In the genomic region with DNA sequence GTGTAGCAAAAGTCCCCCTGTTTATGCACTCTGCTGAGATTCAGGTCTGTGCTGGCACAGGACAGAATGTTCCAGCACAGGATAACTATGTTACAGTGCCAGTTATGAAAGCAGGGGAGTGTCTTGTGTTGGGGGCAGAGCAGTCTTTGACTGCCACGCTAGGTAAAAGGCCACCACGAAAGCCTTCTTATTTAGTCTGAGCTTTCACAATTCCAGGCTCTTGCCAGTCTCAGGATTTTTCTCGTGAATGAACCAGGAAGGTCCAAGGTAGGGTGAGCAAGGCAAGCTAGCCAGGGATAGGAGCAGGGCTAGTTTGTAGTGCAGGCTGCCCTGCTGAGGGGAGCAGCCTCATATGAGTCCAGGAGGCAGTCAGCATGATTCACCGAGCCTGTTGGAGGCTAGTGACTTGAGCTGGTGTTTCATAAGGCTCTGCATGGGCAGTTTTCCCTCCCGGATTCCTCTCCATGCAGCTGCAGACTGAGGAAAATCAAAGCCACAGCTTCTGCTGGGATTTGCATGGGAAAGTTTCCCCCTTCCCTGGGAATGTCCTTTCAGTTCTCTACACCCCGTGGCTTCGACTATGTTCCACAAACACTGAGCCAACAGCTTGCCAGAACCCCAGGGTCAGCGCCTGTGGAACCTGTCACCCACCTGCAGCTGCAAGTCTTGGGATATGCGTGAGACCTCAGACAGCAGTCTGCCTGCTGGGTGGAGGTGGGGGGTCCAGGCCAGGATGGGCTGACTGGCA, we compare ENCODE assay signal across 9 cellular contexts.
DNase-seq lines count a peak whose midpoint lies in the region; ATAC-seq and TF ChIP-seq lines count a peak whose summit lies in the region.
"Had no signal": no experiment of that assay in that cellular context is flagged by ENCODE, and none has a peak within 500 bp of the region (broad histone marks: within the 10 kb centered on the region; RNA-seq: fewer than 3 reads in every experiment).

No MANE protein-coding gene starts in this region.

- H3K4me1 ChIP-seq in upper lobe of right lung = peaks cover 39% of the 10 kb centered on the region

- TF ChIP-seq CTCF in epithelial cell of esophagus (IDR thresholded peaks at IDR 0.05; ENCODE audit: insufficient read depth, low read depth, low read length, missing control alignments) (no peak), upper lobe of right lung (IDR thresholded peaks at IDR 0.05) (no peak)

- peak; percentile 72 for DNase-seq in M059J (ENCODE audit: low read depth)
- DNase-seq in epithelial cell of esophagus (ENCODE audit: low read depth) = peak; percentile 93
- DNase-seq in lung microvascular endothelial cell (ENCODE audit: low read depth in 2 of 2) = peak; percentile 40 to 89
- DNase-seq in upper lobe of right lung = no peak
- no peak for DNase-seq in AML-193 (lab: John Stamatoyannopoulos, UW)
- DNase-seq in DMS153 treated with DMSO at 0.1 percent for 48 hours (lab: John Stamatoyannopoulos, UW; ENCODE audit: unreplicated experiment) = no peak
- DNase-seq in activated CD8-positive, alpha-beta memory T cell treated with anti-CD3 and anti-CD28 coated beads, Interleukin-2, amount 10 ng/mL, durations not matched to agents 7 days and 5 days = no peak
- DNase-seq: SHP77 had no signal

- H3K36me3 Mint-ChIP-seq in activated CD8-positive, alpha-beta memory T cell treated with anti-CD3 and anti-CD28 coated beads, Interleukin-2, amount 10 ng/mL, durations not matched to agents 7 days and 5 days = no peaks in the 10 kb centered on the region

- no peaks in the 10 kb centered on the region for H3K9me3 ChIP-seq in upper lobe of right lung

- CTCF ChIA-PET in activated CD8-positive, alpha-beta memory T cell treated with anti-CD3 and anti-CD28 coated beads, Interleukin-2, amount 10 ng/mL, durations not matched to agents 7 days and 5 days (lab: Charles Lee) = no interaction called here

- no peaks in the 10 kb centered on the region for H3K27me3 Mint-ChIP-seq in activated CD8-positive, alpha-beta memory T cell treated with anti-CD3 and anti-CD28 coated beads, Interleukin-2, amount 10 ng/mL, durations not matched to agents 7 days and 5 days

- intact Hi-C loops in upper lobe of right lung (cut with DNase I) = no loop called here

- peaks cover 7% of the 10 kb centered on the region for H3K4me1 Mint-ChIP-seq in activated CD8-positive, alpha-beta memory T cell treated with anti-CD3 and anti-CD28 coated beads, Interleukin-2, amount 10 ng/mL, durations not matched to agents 7 days and 5 days

- no peak overlapping the region for H3K27ac Mint-ChIP-seq in activated CD8-positive, alpha-beta memory T cell treated with anti-CD3 and anti-CD28 coated beads, Interleukin-2, amount 10 ng/mL, durations not matched to agents 7 days and 5 days

- H3K27me3 ChIP-seq in upper lobe of right lung = no peaks in the 10 kb centered on the region

- H3K4me3 ChIP-seq in epithelial cell of esophagus (ENCODE audit: low read length) (no peak overlapping the region), upper lobe of right lung (no peak overlapping the region)

- H3K9me3 Mint-ChIP-seq in activated CD8-positive, alpha-beta memory T cell treated with anti-CD3 and anti-CD28 coated beads, Interleukin-2, amount 10 ng/mL, durations not matched to agents 7 days and 5 days (ENCODE audit: low read depth) = no peaks in the 10 kb centered on the region

- H3K36me3 ChIP-seq in upper lobe of right lung = no peaks in the 10 kb centered on the region

- no peak overlapping the region for H3K4me3 Mint-ChIP-seq in activated CD8-positive, alpha-beta memory T cell treated with anti-CD3 and anti-CD28 coated beads, Interleukin-2, amount 10 ng/mL, durations not matched to agents 7 days and 5 days

- peak overlapping the region; percentile 75 for H3K27ac ChIP-seq in upper lobe of right lung

- ATAC-seq in upper lobe of right lung (peak; percentile 86), HG03095 (IDR thresholded peaks at IDR 0.05; ENCODE audit: unreplicated experiment) (no peak)
- ATAC-seq in activated CD8-positive, alpha-beta memory T cell treated with anti-CD3 and anti-CD28 coated beads, Interleukin-2, amount 10 ng/mL, durations not matched to agents 7 days and 5 days = no peak

Comparison
In these comparisons a context has a peak if more than half of its experiments do, and no peak if none do; other contexts are left out.
1. DNase-seq: peak in M059J (single experiment), epithelial cell of esophagus (single experiment) and lung microvascular endothelial cell (2 of 2); none in upper lobe of right lung (single experiment), AML-193 (0 of 2), DMS153 treated with DMSO at 0.1 percent for 48 hours (single experiment) and activated CD8-positive, alpha-beta memory T cell treated with anti-CD3 and anti-CD28 coated beads, Interleukin-2, amount 10 ng/mL, durations not matched to agents 7 days and 5 days (single experiment).